Comparison of ENCODE assay signal across 15 cellular contexts in genomic region chr19:14342809-14343208, GRCh38. TPM values are rescaled to one million over a fixed set of nuclear protein-coding genes. Genes with fewer than 3 reads are reported as not detected.
A peak's percentile ranks its signal among the peaks of the same experiment; 100 is the strongest.
DNase-seq lines count a peak whose midpoint lies in the region; TF ChIP-seq lines count a peak whose summit lies in the region.
"Had no signal": no experiment of that assay in that cellular context is flagged by ENCODE, and none has a peak within 500 bp of the region (broad histone marks: within the 10 kb centered on the region; RNA-seq: fewer than 3 reads in every experiment).

No MANE protein-coding gene starts in this region.

- no peaks in the 10 kb centered on the region for H3K9me2 ChIP-seq in MM.1S (replicated peaks; ENCODE audit: insufficient read depth, low read length)

- TF ChIP-seq POLR2A in transverse colon (IDR thresholded peaks at IDR 0.05): no peak

- no peak overlapping the region for H4K8ac ChIP-seq in H9 (replicated peaks; ENCODE audit: insufficient read length, low read depth, low read length)

- H3T11ph ChIP-seq in H9 (ENCODE audit: low read length): no peak overlapping the region

- H3K79me1 ChIP-seq in H9 (ENCODE audit: insufficient read depth, low read depth, low read length, poor library complexity, severe bottlenecking): no peaks in the 10 kb centered on the region

- H3K4me1 Mint-ChIP-seq in H9: peaks cover 8 to 12% of the 10 kb centered on the region in 2 experiments

- no peak overlapping the region for H3K56ac ChIP-seq in H9 (ENCODE audit: insufficient read length, low read depth, low read length)

- H2BK15ac ChIP-seq in H9 (ENCODE audit: low read depth, low read length): no peak overlapping the region

- no peak overlapping the region for H3K18ac ChIP-seq in H9 (ENCODE audit: insufficient read length, low read depth, low read length)

- no peaks in the 10 kb centered on the region for H3K36me3 Mint-ChIP-seq in H9 (ENCODE audit: insufficient read depth in 1 of 3, low read depth in 3 of 3)
- H3K36me3 Mint-ChIP-seq: CD4-positive, alpha-beta memory T cell had no signal

- H3K9me3 ChIP-seq in H9 (ENCODE audit: control insufficient read depth, low read depth, low read length) (no peaks in the 10 kb centered on the region), colonic mucosa (no peaks in the 10 kb centered on the region), transverse colon (no peaks in the 10 kb centered on the region), MM.1S (replicated peaks; ENCODE audit: insufficient read depth, low read length) (no peaks in the 10 kb centered on the region)
- H3K9me3 ChIP-seq: HAP-1 had no signal

- no peaks in the 10 kb centered on the region for H3F3A ChIP-seq in MM.1S (ENCODE audit: insufficient read depth, low read length)

- no peak overlapping the region for H3K4ac ChIP-seq in H9 (ENCODE audit: low read depth, low read length)

- H3K27me3 ChIP-seq in H9 (ENCODE audit: insufficient read depth, low read length) (no peaks in the 10 kb centered on the region), colonic mucosa (no peaks in the 10 kb centered on the region), transverse colon (no peaks in the 10 kb centered on the region), MM.1S (replicated peaks; ENCODE audit: insufficient read depth, low read length) (peaks cover 87% of the 10 kb centered on the region)

- TF ChIP-seq CTCF in H9 (conservative IDR thresholded peaks at IDR 0.05) (peak; percentile 22; the same call in 1 of the 3 replicates), colonic mucosa (IDR thresholded peaks at IDR 0.05) (no peak), transverse colon (IDR thresholded peaks at IDR 0.05) (no peak), MM.1S (IDR thresholded peaks at IDR 0.05; ENCODE audit: low read length) (no peak)

- H3K27ac ChIP-seq in H9 (ENCODE audit: insufficient read length, low read depth, low read length) (no peak overlapping the region), colonic mucosa (peak overlapping the region; percentile 74), transverse colon (peak overlapping the region; percentile 82 to 86 (median 84)), MM.1S (ENCODE audit: low read length) (no peak overlapping the region)
- H3K27ac ChIP-seq: C4-2B had no signal

- no peak for TF ChIP-seq EP300 in transverse colon (IDR thresholded peaks at IDR 0.05; ENCODE audit: low read depth)

- H4K20me1 ChIP-seq in H9 (ENCODE audit: control insufficient read depth, insufficient read depth, insufficient read length) (no peaks in the 10 kb centered on the region), MM.1S (ENCODE audit: insufficient read depth, low read length) (no peaks in the 10 kb centered on the region)

- no peak overlapping the region for H2BK12ac ChIP-seq in H9 (ENCODE audit: insufficient read length, low read depth, low read length)

- in situ Hi-C loops in transverse colon (cut with MboI; ENCODE audit: low pct_ligation_motif_present in 1 of 4, low pct_unique_long_range_greater_than_20kb in 1 of 4, low sequenced_read_pairs in 3 of 4): loop anchor here in 2 of 4 donors (10.0 to 25.0 kb wide), 2 partner anchors 148 to 156 kb away; no protein-coding TSS in a partner anchor

- H3K23ac ChIP-seq in H9 (ENCODE audit: insufficient read length, low read depth, low read length): no peak overlapping the region

- no peaks in the 10 kb centered on the region for H3K79me2 ChIP-seq in H9 (ENCODE audit: insufficient read depth, low read length)
- H3K79me2 ChIP-seq in MM.1S (ENCODE audit: low read length): no peaks in the 10 kb centered on the region

- peaks cover 10% of the 10 kb centered on the region for H3K27me3 Mint-ChIP-seq in H9 (ENCODE audit: low read depth)
- H3K27me3 Mint-ChIP-seq: B cell; CD4-positive, alpha-beta memory T cell had no signal

- no peak overlapping the region; a peak in 1 of 5 replicates for H3K4me3 Mint-ChIP-seq in H9
- H3K4me3 Mint-ChIP-seq: B cell had no signal

- H2BK20ac ChIP-seq in H9 (ENCODE audit: low read depth, low read length, poor library complexity, severe bottlenecking): no peak overlapping the region

- H3K23me2 ChIP-seq in H9 (ENCODE audit: insufficient read length, low read depth, low read length, poor library complexity, severe bottlenecking): no peaks in the 10 kb centered on the region

- WGBS in H9 (ENCODE audit: extremely low coverage, insufficient read length, low lambda C conversion rate): no CpG with 5 or more reads among the region's 9 CpGs
- WGBS in transverse colon (ENCODE audit: low coverage in 1 of 2), 2 donors: 86% methylated on average over 9 of the region's 9 CpGs; no CpG with 5 or more reads in 1 of the 2 donors

- H4K91ac ChIP-seq in H9 (ENCODE audit: insufficient read length, low read depth, low read length): no peak overlapping the region

- intact Hi-C loops in colonic mucosa (cut with DNase I) (no loop called here), transverse colon (cut with DNase I; ENCODE audit: low total_unique reads) (no loop called here)

- H3K9me3 Mint-ChIP-seq in H9: no peaks in the 10 kb centered on the region

- no peak overlapping the region for H3K27ac Mint-ChIP-seq in H9
- H3K27ac Mint-ChIP-seq: B cell; CD4-positive, alpha-beta memory T cell had no signal

- H3K4me1 ChIP-seq in H9 (ENCODE audit: insufficient read depth, low read length) (no peaks in the 10 kb centered on the region), colonic mucosa (no peaks in the 10 kb centered on the region), transverse colon (peaks cover 0 to 9% (median 2%) of the 10 kb centered on the region in 4 donors), MM.1S (ENCODE audit: low read length) (no peaks in the 10 kb centered on the region)
- H3K4me1 ChIP-seq: HAP-1 had no signal

- H2AK5ac ChIP-seq in H9 (ENCODE audit: insufficient read length, low read length): no peak overlapping the region

- no peak overlapping the region for H2AFZ ChIP-seq in H9 (ENCODE audit: low read length)
- no peak overlapping the region for H2AFZ ChIP-seq in MM.1S (ENCODE audit: low read length)

- H2BK120ac ChIP-seq in H9 (ENCODE audit: low read depth, low read length, poor library complexity, severe bottlenecking): no peak overlapping the region

- H3K36me3 ChIP-seq in colonic mucosa (no peaks in the 10 kb centered on the region), transverse colon (no peaks in the 10 kb centered on the region), MM.1S (replicated peaks; ENCODE audit: insufficient read depth, low read length) (no peaks in the 10 kb centered on the region)
- H3K36me3 ChIP-seq: HAP-1 had no signal

- DNase-seq in ELF-1 (ENCODE audit: low read depth, low spot score) (peak; percentile 53), H9 (peak; percentile 46), colonic mucosa (no peak), transverse colon (no peak), DMS79 (lab: John Stamatoyannopoulos, UW) (no peak), MM.1S (no peak)
- no peak for DNase-seq in stimulated activated CD4-positive, alpha-beta T cell treated with anti-CD3 and anti-CD28 coated beads, Interleukin-15, amount 100 ng/mL, for 24 hours
- DNase-seq: CD4-positive, alpha-beta memory T cell; COR-L47; DMS153; DND-41; GF-D8 had no signal

- no peak overlapping the region for H3K4me3 ChIP-seq in colonic mucosa
- H3K4me3 ChIP-seq in transverse colon: no peak overlapping the region
- H3K4me3 ChIP-seq in MM.1S (ENCODE audit: low read length): no peak overlapping the region
- H3K4me3 ChIP-seq: HAP-1 had no signal

- no peak overlapping the region for H4K5ac ChIP-seq in H9 (ENCODE audit: insufficient read length, low read depth, low read length)

- H2BK5ac ChIP-seq in H9 (ENCODE audit: insufficient read length, low read length): no peak overlapping the region

- H3K4me2 ChIP-seq in H9 (ENCODE audit: insufficient read depth, insufficient read length, low read length) (no peak overlapping the region), MM.1S (ENCODE audit: low read depth, low read length) (no peak overlapping the region)

- no peak overlapping the region for H3K9ac ChIP-seq in H9 (ENCODE audit: extremely low read depth, insufficient read length, low read length)
- peak overlapping the region in 1 of 2 donors; percentile 24 for H3K9ac ChIP-seq in colonic mucosa (ENCODE audit: low read depth in 2 of 2, low read length in 2 of 2)
- no peak overlapping the region for H3K9ac ChIP-seq in MM.1S (ENCODE audit: low read length)

- H3K14ac ChIP-seq in H9 (ENCODE audit: insufficient read depth, low read length): no peak overlapping the region

RNA-seq across cellular contexts. Expression of gene ADGRE5, which starts 38.4 kb away (rescaled TPM):
- total RNA-seq in H9 (2021) (0.96 and 0.97 TPM in 2 replicates), colonic mucosa (100 to 1,000 TPM; 133 to 175 TPM), transverse colon (100 to 1,000 TPM in 3 of 4 donors, 10 to 100 TPM in 1; 77.4 to 257 (median 136) TPM)

Comparison
In these comparisons a context has a peak if more than half of its experiments do, and no peak if none do; other contexts are left out.
1. DNase-seq: peak in ELF-1 (single experiment) and H9 (single experiment); none in colonic mucosa (single experiment), transverse colon (single experiment), DMS79 (single experiment), stimulated activated CD4-positive, alpha-beta T cell treated with anti-CD3 and anti-CD28 coated beads, Interleukin-15, amount 100 ng/mL, for 24 hours (single experiment) and MM.1S (single experiment).
2. H3K27ac ChIP-seq: peak in colonic mucosa (single experiment) and transverse colon (4 of 4); none in H9 (single experiment) and MM.1S (single experiment).
3. RNA of gene ADGRE5, which starts 38.4 kb away (total RNA-seq): 133 to 175 TPM in colonic mucosa and 77.4 to 257 TPM in transverse colon; 0.96 to 0.97 TPM in H9; every median in the first group is over 10 times any median in the second.